In the genomic region with DNA sequence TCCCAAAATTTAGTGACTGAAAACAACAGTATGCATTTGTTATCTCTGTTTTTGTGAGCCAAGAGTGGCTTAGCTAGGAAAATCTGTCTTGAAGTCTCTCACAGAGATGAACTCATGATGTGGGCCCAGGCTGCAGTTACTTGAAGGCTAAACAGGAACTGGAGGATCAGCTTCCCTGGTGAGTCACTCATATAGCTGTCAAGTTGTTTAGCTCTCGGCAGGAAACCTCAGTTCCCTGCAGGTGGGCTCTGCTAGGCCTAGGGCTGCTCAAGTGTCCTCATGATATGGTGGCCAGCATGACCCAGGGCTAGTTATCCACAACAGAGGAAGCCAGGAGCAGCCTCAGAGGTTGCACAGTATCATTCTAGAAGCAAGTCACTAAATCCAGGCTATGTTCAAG, we compare ENCODE assay signal across 1 cellular context.
TF ChIP-seq lines count a peak whose summit lies in the region.

No MANE protein-coding gene starts in this region.

TF ChIP-seq in K562, 482 proteins besides CTCF, POLR2A, EP300 and RAD21 (continued from another document):
- TF ChIP-seq ATF3 (IDR thresholded peaks at IDR 0.05) = 0 out of 2 replicates have a peak, but pooled peaks have one; percentile 26
- TF ChIP-seq ATF3 (CRISPR knock-in tag; conservative IDR thresholded peaks at IDR 0.05) = no peak
- TF ChIP-seq ZNF699 (CRISPR knock-in tag; IDR thresholded peaks at IDR 0.05; ENCODE audit: insufficient replicate concordance) = no peak
- no peak for TF ChIP-seq ADNP (tag; IDR thresholded peaks at IDR 0.05)
- no peak for TF ChIP-seq ZKSCAN3 (CRISPR knock-in tag; IDR thresholded peaks at IDR 0.05)
- peak; percentile 42; the same call in 1 of the 2 replicates for TF ChIP-seq HMBOX1 (IDR thresholded peaks at IDR 0.05)
- TF ChIP-seq ZNF79 (CRISPR knock-in tag; IDR thresholded peaks at IDR 0.05; ENCODE audit: low read depth) = no peak
- TF ChIP-seq JUN (IDR thresholded peaks at IDR 0.05; ENCODE audit: borderline replicate concordance, low read depth, low read length) = 0 out of 2 replicates have a peak, but pooled peaks have one; percentile 21
- TF ChIP-seq JUN (CRISPR knock-in tag; IDR thresholded peaks at IDR 0.05; ENCODE audit: borderline replicate concordance) = no peak
- TF ChIP-seq, protein P1, sequence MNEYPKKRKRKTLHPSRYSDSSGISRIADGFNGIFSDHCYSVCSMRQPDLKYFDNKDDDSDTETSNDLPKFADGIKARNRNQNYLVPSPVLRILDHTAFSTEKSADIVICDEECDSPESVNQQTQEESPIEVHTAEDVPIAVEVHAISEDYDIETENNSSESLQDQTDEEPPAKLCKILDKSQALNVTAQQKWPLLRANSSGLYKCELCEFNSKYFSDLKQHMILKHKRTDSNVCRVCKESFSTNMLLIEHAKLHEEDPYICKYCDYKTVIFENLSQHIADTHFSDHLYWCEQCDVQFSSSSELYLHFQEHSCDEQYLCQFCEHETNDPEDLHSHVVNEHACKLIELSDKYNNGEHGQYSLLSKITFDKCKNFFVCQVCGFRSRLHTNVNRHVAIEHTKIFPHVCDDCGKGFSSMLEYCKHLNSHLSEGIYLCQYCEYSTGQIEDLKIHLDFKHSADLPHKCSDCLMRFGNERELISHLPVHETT (CRISPR knock-in tag; conservative IDR thresholded peaks at IDR 0.05 in 1 of 2, IDR thresholded peaks at IDR 0.05 in 1 of 2) = no peak
- TF ChIP-seq FOXA3 (CRISPR knock-in tag; conservative IDR thresholded peaks at IDR 0.05 in 1 of 2, IDR thresholded peaks at IDR 0.05 in 1 of 2) = no peak
- no peak for TF ChIP-seq USF2 (CRISPR knock-in tag; IDR thresholded peaks at IDR 0.05)
TF ChIP-seq in K562: peak in this region for 6.
